ENCODE assay signal across 17 cellular contexts in genomic region chr1:198363752-198364151, GRCh38.
DNase-seq lines count a peak whose midpoint lies in the region; ATAC-seq, FAIRE-seq and TF ChIP-seq lines count a peak whose summit lies in the region.
"Had no signal": no experiment of that assay in that cellular context is flagged by ENCODE, and none has a peak within 500 bp of the region (broad histone marks: within the 10 kb centered on the region; RNA-seq: fewer than 3 reads in every experiment).

No MANE protein-coding gene starts in this region.

- no peaks in the 10 kb centered on the region for H3K4me1 ChIP-seq in kidney (ENCODE audit: control insufficient read depth in 1 of 2, insufficient read depth in 1 of 2, low read depth in 1 of 2, low read length in 2 of 2)
- H3K4me1 ChIP-seq: transverse colon had no signal

- DNase-seq in kidney (no peak), SIG-M5 (lab: John Stamatoyannopoulos, UW) (no peak), NCI-H774 (lab: John Stamatoyannopoulos, UW) (no peak), WERI-Rb-1 (no peak)
- DNase-seq: activated naive CD4-positive, alpha-beta T cell treated with anti-CD3 and anti-CD28 coated beads for 36 hours; CD4-positive, alpha-beta memory T cell; DMS53; NCI-H1105; NCI-H524; ovary; right lobe of liver; Right ventricle myocardium superior; transverse colon had no signal

- H3K4me3 ChIP-seq in kidney (ENCODE audit: low read length in 2 of 2): no peak overlapping the region
- H3K4me3 ChIP-seq in WERI-Rb-1 (ENCODE audit: low read depth, low read length): no peak overlapping the region
- H3K4me3 ChIP-seq: ovary, right lobe of liver, transverse colon had no signal

- TF ChIP-seq CTCF in kidney (IDR thresholded peaks at IDR 0.05; ENCODE audit: borderline replicate concordance, extremely low read depth, insufficient read depth) (no peak), WERI-Rb-1 (IDR thresholded peaks at IDR 0.05; ENCODE audit: low read depth, low read length) (no peak)

- intact Hi-C loops in kidney (cut with DNase I): no loop called here

- H3K27me3 ChIP-seq in WERI-Rb-1 (ENCODE audit: insufficient read depth, low read depth, severe bottlenecking): no peaks in the 10 kb centered on the region
- H3K27me3 ChIP-seq: ovary, right lobe of liver, transverse colon had no signal

- FAIRE-seq in kidney (lab: Jason Lieb, UNC): no peak

- H3K36me3 ChIP-seq in kidney (ENCODE audit: control insufficient read depth in 1 of 2, insufficient read depth in 2 of 2, low read length in 2 of 2) (no peaks in the 10 kb centered on the region), WERI-Rb-1 (no peaks in the 10 kb centered on the region)
- H3K36me3 ChIP-seq: ovary, right lobe of liver, transverse colon had no signal

- no peak overlapping the region for H3K9ac ChIP-seq in kidney (ENCODE audit: low read length in 2 of 2)

- H3K27ac ChIP-seq in kidney (ENCODE audit: low read depth in 2 of 2, low read length in 2 of 2) (no peak overlapping the region), WERI-Rb-1 (no peak overlapping the region)
- H3K27ac ChIP-seq: ovary, right lobe of liver, transverse colon had no signal

- ATAC-seq in GM18499 (IDR thresholded peaks at IDR 0.05; ENCODE audit: insufficient read depth, unreplicated experiment) (peak; percentile 72), GM18870 (IDR thresholded peaks at IDR 0.05; ENCODE audit: unreplicated experiment) (peak; percentile 84), HG02588 (IDR thresholded peaks at IDR 0.05; ENCODE audit: unreplicated experiment) (peak; percentile 80), HG03432 (IDR thresholded peaks at IDR 0.05; ENCODE audit: unreplicated experiment) (peak; percentile 59)
- ATAC-seq: right lobe of liver had no signal

- H3K9me3 ChIP-seq in kidney (ENCODE audit: control insufficient read depth in 1 of 2, low read length in 2 of 2) (no peaks in the 10 kb centered on the region), WERI-Rb-1 (ENCODE audit: severe bottlenecking) (no peaks in the 10 kb centered on the region)
- H3K9me3 ChIP-seq: ovary, right lobe of liver, transverse colon had no signal
